ENCODE assay signal across 1 cellular context in genomic region chr1:1179983-1180861, GRCh38.
TF ChIP-seq lines count a peak whose summit lies in the region.

No MANE protein-coding gene starts in this region.

TF ChIP-seq in K562, 482 proteins besides CTCF, POLR2A, EP300 and RAD21:
- TF ChIP-seq ZNF740 (CRISPR knock-in tag; IDR thresholded peaks at IDR 0.05), result no peak
- no peak for TF ChIP-seq ZNF740 (tag; IDR thresholded peaks at IDR 0.05)
- 0 out of 4 replicates have a peak, but pooled peaks of 1 of the 2 experiments have one; percentile 50 for TF ChIP-seq UBTF (IDR thresholded peaks at IDR 0.05; ENCODE audit: borderline replicate concordance in 1 of 2, low read depth in 2 of 2, low read length in 2 of 2)
